1 cellular context compared by ENCODE assay signal in genomic region chr1:211736351-211736915, GRCh38.
TF ChIP-seq lines count a peak whose summit lies in the region.

No MANE protein-coding gene starts in this region.

TF ChIP-seq in HCT116, 20 proteins besides CTCF, POLR2A, EP300 and RAD21:
- TF ChIP-seq ZNF274 (IDR thresholded peaks at IDR 0.05; ENCODE audit: low read depth, low read length) (no peak), SIN3A (IDR thresholded peaks at IDR 0.05; ENCODE audit: low read depth) (no peak), CEBPB (IDR thresholded peaks at IDR 0.05; ENCODE audit: low read depth) (no peak), EZH2 (IDR thresholded peaks at IDR 0.05) (no peak), TCF7L2 (IDR thresholded peaks at IDR 0.05; ENCODE audit: borderline replicate concordance, extremely low read depth, insufficient read depth, insufficient read length) (no peak)
- TF ChIP-seq, protein P1, sequence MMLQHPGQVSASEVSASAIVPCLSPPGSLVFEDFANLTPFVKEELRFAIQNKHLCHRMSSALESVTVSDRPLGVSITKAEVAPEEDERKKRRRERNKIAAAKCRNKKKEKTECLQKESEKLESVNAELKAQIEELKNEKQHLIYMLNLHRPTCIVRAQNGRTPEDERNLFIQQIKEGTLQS (IDR thresholded peaks at IDR 0.05): no peak
- TF ChIP-seq, protein P2, sequence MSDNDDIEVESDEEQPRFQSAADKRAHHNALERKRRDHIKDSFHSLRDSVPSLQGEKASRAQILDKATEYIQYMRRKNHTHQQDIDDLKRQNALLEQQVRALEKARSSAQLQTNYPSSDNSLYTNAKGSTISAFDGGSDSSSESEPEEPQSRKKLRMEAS (IDR thresholded peaks at IDR 0.05): 0 out of 2 replicates have a peak, but pooled peaks have one; percentile 16
